In genomic region chr17:13761221-13761620, GRCh38 we compare ENCODE assay signal across 29 cellular contexts.
"Had no signal": no experiment of that assay in that cellular context is flagged by ENCODE, and none has a peak within 500 bp of the region (broad histone marks: within the 10 kb centered on the region; RNA-seq: fewer than 3 reads in every experiment).

No MANE protein-coding gene starts in this region.

- H3K4me3 ChIP-seq: ascending aorta, cardiac muscle cell had no signal

- H3K9me3 ChIP-seq: ascending aorta had no signal

- H3K27ac ChIP-seq: ascending aorta, cardiac muscle cell, VCaP had no signal

- DNase-seq: activated B cell treated with CpG ODN at 0.5 μM for 24 hours; activated CD4-positive, alpha-beta memory T cell treated with anti-CD3 and anti-CD28 coated beads for 36 hours; activated CD4-positive, alpha-beta T cell treated with anti-CD3 and anti-CD28 coated beads for 4 hours; activated CD4-positive, alpha-beta T cell treated with anti-CD3 and anti-CD28 coated beads, Interleukin-2, amount 10 ng/mL, durations not matched to agents 24 days and 14 days; activated CD4-positive, alpha-beta T cell treated with anti-CD3 and anti-CD28 coated beads, Interleukin-2, amount 50 U/mL, for 1 hour; activated CD4-positive, alpha-beta T cell treated with anti-CD3 and anti-CD28 coated beads, Interleukin-2, amount 50 U/mL, for 4 hours; activated CD4-positive, CD25-positive, alpha-beta regulatory T cell treated with anti-CD3 and anti-CD28 coated beads, Interleukin-2, amount 50 U/mL, for 72 hours; activated CD8-positive, alpha-beta memory T cell treated with anti-CD3 and anti-CD28 coated beads, Interleukin-2, amount 50 U/mL, for 4 hours; activated CD8-positive, alpha-beta T cell treated with anti-CD3 and anti-CD28 coated beads for 36 hours; activated gamma-delta T cell; activated naive CD4-positive, alpha-beta T cell treated with anti-CD3 and anti-CD28 coated beads, Interleukin-2, amount 10 ng/mL, durations not matched to agents 7 days and 5 days; activated naive CD4-positive, alpha-beta T cell treated with Interleukin-2 at 50 U/mL for 16 hours; activated naive CD8-positive, alpha-beta T cell treated with anti-CD3 and anti-CD28 coated beads, Interleukin-2, amount 10 ng/mL, durations not matched to agents 7 days and 5 days; activated naive CD8-positive, alpha-beta T cell treated with anti-CD3 and anti-CD28 coated beads, Interleukin-2, amount 50 U/mL, for 24 hours; activated T-cell treated with anti-CD3 and anti-CD28 coated beads for 4 hours; activated T-cell treated with anti-CD3 and anti-CD28 coated beads, Interleukin-2, amount 50 U/mL, for 1 hour; activated T-cell treated with anti-CD3 and anti-CD28 coated beads, Interleukin-2, amount 50 U/mL, for 4 hours; activated T-cell treated with anti-CD3 and anti-CD28 coated beads, Interleukin-2, amount 50 U/mL, for 72 hours; amygdala; anterior cingulate cortex; cerebellar nuclear complex; T-helper 1 cell; T-helper 2 cell; T-helper 9 cell had no signal

- H3K4me1 ChIP-seq: ascending aorta had no signal

- FAIRE-seq: TTC549 had no signal

- ATAC-seq: activated CD8-positive, alpha-beta T cell treated with anti-CD3 and anti-CD28 coated beads for 36 hours; activated naive CD8-positive, alpha-beta T cell treated with anti-CD3 and anti-CD28 coated beads, Interleukin-2, amount 50 U/mL, for 24 hours; activated T-cell treated with anti-CD3 and anti-CD28 coated beads, Interleukin-2, amount 50 U/mL, for 4 hours; activated T-cell treated with anti-CD3 and anti-CD28 coated beads, Interleukin-2, amount 50 U/mL, for 72 hours; activated T-helper 17 cell treated with anti-CD3 and anti-CD28 coated beads, Interleukin-2, amount 50 U/mL, for 72 hours had no signal

- H3K36me3 ChIP-seq: ascending aorta, cardiac muscle cell had no signal

- H3K27me3 ChIP-seq: ascending aorta had no signal
